In the genomic region with DNA sequence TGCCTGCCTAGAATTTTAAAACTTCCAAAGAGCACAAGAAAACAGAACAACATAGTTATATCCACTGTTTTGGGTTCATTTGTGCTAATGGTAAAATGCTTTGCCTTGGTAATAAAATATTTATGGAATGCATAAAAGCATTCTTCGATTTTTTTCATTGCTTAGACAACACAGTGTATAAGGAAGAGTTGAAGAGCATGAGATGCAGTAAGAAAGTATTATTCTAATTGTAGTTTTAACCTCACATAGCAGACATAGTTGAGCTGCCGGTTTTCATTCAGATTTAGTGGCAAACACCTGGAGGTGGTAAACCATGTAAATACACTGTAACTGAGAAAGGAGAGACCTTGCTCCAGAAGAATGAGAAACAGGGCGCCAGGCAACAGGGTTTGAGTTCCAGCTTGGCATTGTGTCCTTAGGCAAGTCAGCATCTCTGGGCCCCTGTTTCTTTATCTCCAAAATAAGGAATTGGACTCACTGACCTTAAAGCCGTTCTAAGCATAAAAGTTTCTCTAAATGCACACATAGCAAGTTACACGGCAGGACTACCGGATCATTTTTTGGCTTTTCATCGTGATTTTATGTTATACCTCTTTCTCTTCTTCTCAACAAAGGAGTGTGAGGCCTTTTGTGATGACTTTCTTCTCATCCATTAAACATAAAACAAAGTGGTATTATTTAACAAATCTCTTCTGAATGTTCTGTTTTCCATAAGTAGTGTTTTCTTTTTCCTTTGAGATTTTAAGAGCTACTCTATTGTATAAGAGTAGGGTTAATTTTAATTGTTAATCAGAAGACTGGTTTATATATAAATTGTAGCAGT, we compare ENCODE assay signal across 10 cellular contexts. TPM values are rescaled to one million over a fixed set of nuclear protein-coding genes. Genes with fewer than 3 reads are reported as not detected.
DNase-seq lines count a peak whose midpoint lies in the region; ATAC-seq and TF ChIP-seq lines count a peak whose summit lies in the region.
"Had no signal": no experiment of that assay in that cellular context is flagged by ENCODE, and none has a peak within 500 bp of the region (broad histone marks: within the 10 kb centered on the region; RNA-seq: fewer than 3 reads in every experiment).

No MANE protein-coding gene starts in this region.

- peaks cover 79 to 85% of the 10 kb centered on the region in 2 donors for H3K4me1 Mint-ChIP-seq in natural killer cell
- peaks cover 44 to 67% of the 10 kb centered on the region in 2 donors for H3K4me1 Mint-ChIP-seq in natural killer cell treated with Interleukin-12 subunit alpha and Interleukin-12 subunit beta and Interleukin-15 and Interleukin-18, amount 100 ng/mL, for 72 hours (ENCODE audit: low read depth in 2 of 2)
- peaks cover 92% of the 10 kb centered on the region for H3K4me1 Mint-ChIP-seq in brain
- H3K4me1 Mint-ChIP-seq in type B pancreatic cell (ENCODE audit: unreplicated experiment) = peaks cover 63% of the 10 kb centered on the region

- H3K27ac Mint-ChIP-seq in natural killer cell = peak overlapping the region; percentile 25 to 34
- H3K27ac Mint-ChIP-seq in natural killer cell treated with Interleukin-12 subunit alpha and Interleukin-12 subunit beta and Interleukin-15 and Interleukin-18, amount 100 ng/mL, for 72 hours = peak overlapping the region in 1 of 2 donors; percentile 62
- peak overlapping the region in 4 of 5 experiments; percentile 53 to 86 (median 73) for H3K27ac Mint-ChIP-seq in brain
- H3K27ac Mint-ChIP-seq in type B pancreatic cell = peak overlapping the region; percentile 63

- peak in 1 of 3 donors; percentile 38 for ATAC-seq in natural killer cell
- no peak for ATAC-seq in natural killer cell treated with Interleukin-12 subunit alpha and Interleukin-12 subunit beta and Interleukin-15 and Interleukin-18, amount 100 ng/mL, for 72 hours
- ATAC-seq in GM18909 (IDR thresholded peaks at IDR 0.05; ENCODE audit: poor library complexity, unreplicated experiment) = no peak

- TF ChIP-seq CTCF in natural killer cell (IDR thresholded peaks at IDR 0.05) = no peak
- no peak for TF ChIP-seq CTCF in brain (conservative IDR thresholded peaks at IDR 0.05)
- TF ChIP-seq CTCF in type B pancreatic cell (conservative IDR thresholded peaks at IDR 0.05) = no peak

- H3K36me3 Mint-ChIP-seq in natural killer cell (no peaks in the 10 kb centered on the region), brain (peaks cover 6% of the 10 kb centered on the region), type B pancreatic cell (peaks cover 13% of the 10 kb centered on the region)
- H3K36me3 Mint-ChIP-seq in natural killer cell treated with Interleukin-12 subunit alpha and Interleukin-12 subunit beta and Interleukin-15 and Interleukin-18, amount 100 ng/mL, for 72 hours = peaks cover 4% of the 10 kb centered on the region

- intact Hi-C loops in natural killer cell (cut with micrococcal nuclease) = loop anchor here (10.0 kb wide), 1 partner anchor 475 kb away; no protein-coding TSS in a partner anchor

- H3K4me3 Mint-ChIP-seq in natural killer cell (no peak overlapping the region), brain (peak overlapping the region; percentile 50 to 82 (median 74)), type B pancreatic cell (peak overlapping the region; percentile 3)
- no peak overlapping the region for H3K4me3 Mint-ChIP-seq in natural killer cell treated with Interleukin-12 subunit alpha and Interleukin-12 subunit beta and Interleukin-15 and Interleukin-18, amount 100 ng/mL, for 72 hours

- H3K27me3 Mint-ChIP-seq in natural killer cell (ENCODE audit: low read depth in 2 of 2) = no peaks in the 10 kb centered on the region
- H3K27me3 Mint-ChIP-seq in natural killer cell treated with Interleukin-12 subunit alpha and Interleukin-12 subunit beta and Interleukin-15 and Interleukin-18, amount 100 ng/mL, for 72 hours = no peaks in the 10 kb centered on the region
- H3K27me3 Mint-ChIP-seq in brain = no peaks in the 10 kb centered on the region
- H3K27me3 Mint-ChIP-seq in type B pancreatic cell = no peaks in the 10 kb centered on the region

- DNase-seq in natural killer cell (no peak), left kidney (ENCODE audit: low read depth, low spot score) (peak; percentile 41), type B pancreatic cell (ENCODE audit: extremely low spot score, unreplicated experiment) (no peak), mesenteric fat pad (ENCODE audit: low spot score) (no peak), NK-92 (lab: John Stamatoyannopoulos, UW; ENCODE audit: unreplicated experiment) (no peak)
- DNase-seq in natural killer cell treated with Interleukin-12 subunit alpha and Interleukin-12 subunit beta and Interleukin-15 and Interleukin-18, amount 100 ng/mL, for 72 hours (ENCODE audit: low spot score) = no peak
- DNase-seq: stimulated activated CD4-positive, alpha-beta T cell treated with anti-CD3 and anti-CD28 coated beads, Interleukin-15, amount 100 ng/mL, for 24 hours; tibial artery had no signal

- no peaks in the 10 kb centered on the region for H3K9me3 Mint-ChIP-seq in natural killer cell
- no peaks in the 10 kb centered on the region for H3K9me3 Mint-ChIP-seq in natural killer cell treated with Interleukin-12 subunit alpha and Interleukin-12 subunit beta and Interleukin-15 and Interleukin-18, amount 100 ng/mL, for 72 hours
- peaks cover 0 to 4% (median 0%) of the 10 kb centered on the region in 5 experiments for H3K9me3 Mint-ChIP-seq in brain
- peaks cover 7% of the 10 kb centered on the region for H3K9me3 Mint-ChIP-seq in type B pancreatic cell

RNA-seq across cellular contexts. Expression of a gene that starts 7.9 kb away (rescaled TPM):
- 100 to 1,000 TPM; 100 to 117 (median 101) TPM for total RNA-seq in natural killer cell
- 10 to 100 TPM; 85.9 to 90.8 TPM for total RNA-seq in natural killer cell treated with Interleukin-12 subunit alpha and Interleukin-12 subunit beta and Interleukin-15 and Interleukin-18, amount 100 ng/mL, for 72 hours
- 59.3 TPM for polyA plus RNA-seq in brain (ENCODE audit: insufficient read depth, low read depth, low replicate concordance)
- total RNA-seq in type B pancreatic cell (ENCODE audit: low replicate concordance) = 76.6 and 113 TPM in 2 replicates
- 563 TPM for total RNA-seq in mesenteric fat pad

Comparison
In these comparisons a context has a peak if more than half of its experiments do, and no peak if none do; other contexts are left out.
1. H3K4me3 Mint-ChIP-seq: peak in brain (5 of 5) and type B pancreatic cell (single experiment); none in natural killer cell (single experiment) and natural killer cell treated with Interleukin-12 subunit alpha and Interleukin-12 subunit beta and Interleukin-15 and Interleukin-18, amount 100 ng/mL, for 72 hours (single experiment).